Comparison of ENCODE assay signal across 9 cellular contexts in the genomic region with DNA sequence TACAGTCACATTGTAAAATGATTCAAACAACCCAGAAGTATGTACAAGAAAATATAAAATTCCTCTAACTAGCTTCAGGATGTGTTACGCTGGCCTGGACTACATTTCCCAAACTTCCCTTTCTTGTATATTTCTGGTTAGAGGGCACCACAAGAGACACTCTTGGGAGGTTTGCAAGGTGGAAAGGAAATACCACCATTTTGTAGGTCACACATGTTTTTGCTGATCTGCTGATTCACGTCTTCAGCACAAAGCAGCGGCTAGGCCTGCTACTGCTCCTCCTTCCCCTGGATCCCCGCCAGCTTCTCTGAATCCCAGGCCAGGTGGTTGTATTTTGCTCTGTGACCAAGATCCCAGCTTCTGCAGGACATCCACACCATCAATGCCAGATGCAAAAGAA.
DNase-seq lines count a peak whose midpoint lies in the region; ATAC-seq and TF ChIP-seq lines count a peak whose summit lies in the region.
"Had no signal": no experiment of that assay in that cellular context is flagged by ENCODE, and none has a peak within 500 bp of the region (broad histone marks: within the 10 kb centered on the region; RNA-seq: fewer than 3 reads in every experiment).

No MANE protein-coding gene starts in this region.

- H3K4me3 ChIP-seq in DND-41 (ENCODE audit: low read depth in 1 of 2, low read length in 2 of 2) (no peak overlapping the region), esophagus muscularis mucosa (no peak overlapping the region)
- no peak overlapping the region for H3K4me3 ChIP-seq in CD8-positive, alpha-beta T cell (ENCODE audit: low read depth, low read length)

- no peak overlapping the region for H3K4me2 ChIP-seq in DND-41 (ENCODE audit: insufficient read depth, low read length)
- H3K4me2 ChIP-seq: KMS-11 had no signal

- TF ChIP-seq EP300 in esophagus muscularis mucosa (IDR thresholded peaks at IDR 0.05), result no peak

- intact Hi-C loops in esophagus muscularis mucosa (cut with DNase I), result no loop called here
- intact Hi-C loops in CD8-positive, alpha-beta T cell (cut with DNase I, micrococcal nuclease), result no loop called here

- H3K36me3 ChIP-seq in DND-41 (ENCODE audit: insufficient read depth, low read length) (no peaks in the 10 kb centered on the region), esophagus muscularis mucosa (peaks cover 4 to 17% (median 12%) of the 10 kb centered on the region in 4 donors)
- no peaks in the 10 kb centered on the region for H3K36me3 ChIP-seq in CD8-positive, alpha-beta T cell (ENCODE audit: insufficient read depth, low read length)

- H3K4me1 ChIP-seq in DND-41 (ENCODE audit: insufficient read depth, low read length) (no peaks in the 10 kb centered on the region), esophagus muscularis mucosa (peaks cover 0 to 27% (median 22%) of the 10 kb centered on the region in 4 donors)
- no peaks in the 10 kb centered on the region for H3K4me1 ChIP-seq in CD8-positive, alpha-beta T cell (ENCODE audit: insufficient read depth, low read length)

- H3K27me3 Mint-ChIP-seq in CD8-positive, alpha-beta T cell (ENCODE audit: low read depth), result no peaks in the 10 kb centered on the region
- H3K27me3 Mint-ChIP-seq in osteocyte (ENCODE audit: unreplicated experiment), result no peaks in the 10 kb centered on the region

- H3K4me3 Mint-ChIP-seq in CD8-positive, alpha-beta T cell, result no peak overlapping the region
- no peak overlapping the region for H3K4me3 Mint-ChIP-seq in osteocyte (ENCODE audit: unreplicated experiment)

- peaks cover 7% of the 10 kb centered on the region for H3K36me3 Mint-ChIP-seq in CD8-positive, alpha-beta T cell
- H3K36me3 Mint-ChIP-seq in osteocyte (ENCODE audit: unreplicated experiment), result peaks cover 8% of the 10 kb centered on the region

- no peaks in the 10 kb centered on the region for H3K27me3 ChIP-seq in DND-41 (ENCODE audit: insufficient read depth, low read length, poor library complexity)
- no peaks in the 10 kb centered on the region for H3K27me3 ChIP-seq in esophagus muscularis mucosa
- no peaks in the 10 kb centered on the region for H3K27me3 ChIP-seq in CD8-positive, alpha-beta T cell (ENCODE audit: insufficient read depth, low read length)

- ATAC-seq in DND-41 (ENCODE audit: insufficient read depth, low read depth) (peak; percentile 37; the same call in 1 of the 3 replicates), GM18511 (IDR thresholded peaks at IDR 0.05; ENCODE audit: unreplicated experiment) (no peak)
- no peak for ATAC-seq in CD8-positive, alpha-beta T cell

- no peaks in the 10 kb centered on the region for H3K79me2 ChIP-seq in DND-41 (ENCODE audit: insufficient read depth, low read length)

- TF ChIP-seq CTCF in DND-41 (IDR thresholded peaks at IDR 0.05; ENCODE audit: borderline replicate concordance, extremely low read depth, low read length, poor library complexity, severe bottlenecking), result no peak
- no peak for TF ChIP-seq CTCF in esophagus muscularis mucosa (IDR thresholded peaks at IDR 0.05)
- TF ChIP-seq CTCF in CD8-positive, alpha-beta T cell (IDR thresholded peaks at IDR 0.05), result no peak
- no peak for TF ChIP-seq CTCF in osteocyte (IDR thresholded peaks at IDR 0.05)

- DNase-seq in DND-41, result no peak
- peak; percentile 85 for DNase-seq in NCI-H2029 treated with DMSO at 0.1 percent for 48 hours (lab: John Stamatoyannopoulos, UW)
- peak; percentile 68 for DNase-seq in astrocyte of the hippocampus (ENCODE audit: low read depth, low spot score)
- DNase-seq in myocyte (ENCODE audit: low read depth), result peak; percentile 44
- no peak for DNase-seq in esophagus muscularis mucosa (ENCODE audit: extremely low spot score)
- DNase-seq in CD8-positive, alpha-beta T cell, result no peak
- no peak for DNase-seq in osteocyte (ENCODE audit: extremely low spot score, unreplicated experiment)

- 59% methylated on average over 4 of the region's 4 CpGs for WGBS in esophagus muscularis mucosa

- H3K27ac ChIP-seq in DND-41 (ENCODE audit: low read length), result no peak overlapping the region
- peak overlapping the region in 1 of 4 donors; percentile 3 for H3K27ac ChIP-seq in esophagus muscularis mucosa (replicated peaks in 1 of 4)
- H3K27ac ChIP-seq in CD8-positive, alpha-beta T cell (ENCODE audit: low read depth, low read length), result no peak overlapping the region
- H3K27ac ChIP-seq: KMS-11 had no signal

- CTCF ChIA-PET in CD8-positive, alpha-beta T cell (lab: Charles Lee), result no interaction called here

- peaks cover 3% of the 10 kb centered on the region for H3K9me3 Mint-ChIP-seq in CD8-positive, alpha-beta T cell
- no peaks in the 10 kb centered on the region for H3K9me3 Mint-ChIP-seq in osteocyte (ENCODE audit: unreplicated experiment)

- no peak for TF ChIP-seq POLR2A in esophagus muscularis mucosa (IDR thresholded peaks at IDR 0.05; ENCODE audit: low read depth)

- no peaks in the 10 kb centered on the region for H4K20me1 ChIP-seq in DND-41 (ENCODE audit: insufficient read depth, low read length)

- no peak overlapping the region for H3K9ac ChIP-seq in DND-41 (ENCODE audit: low read depth, low read length)
- H3K9ac ChIP-seq: KMS-11 had no signal

- H3K9me3 ChIP-seq in DND-41 (ENCODE audit: insufficient read depth, low read length, severe bottlenecking), result no peaks in the 10 kb centered on the region
- no peaks in the 10 kb centered on the region for H3K9me3 ChIP-seq in esophagus muscularis mucosa
- H3K9me3 ChIP-seq in CD8-positive, alpha-beta T cell (ENCODE audit: low read length), result no peaks in the 10 kb centered on the region

- no peak overlapping the region for H3K27ac Mint-ChIP-seq in CD8-positive, alpha-beta T cell
- no peak overlapping the region for H3K27ac Mint-ChIP-seq in osteocyte (ENCODE audit: unreplicated experiment)

- no peak overlapping the region for H2AFZ ChIP-seq in DND-41 (ENCODE audit: low read depth, low read length)

- POLR2A ChIA-PET in CD8-positive, alpha-beta T cell (lab: Charles Lee), result no interaction called here

- no peaks in the 10 kb centered on the region for H3K4me1 Mint-ChIP-seq in CD8-positive, alpha-beta T cell (ENCODE audit: low read depth)
- H3K4me1 Mint-ChIP-seq in osteocyte (ENCODE audit: unreplicated experiment), result peaks cover 27% of the 10 kb centered on the region

Comparison
In these comparisons a context has a peak if more than half of its experiments do, and no peak if none do; other contexts are left out.
1. DNase-seq: peak in NCI-H2029 treated with DMSO at 0.1 percent for 48 hours (single experiment), astrocyte of the hippocampus (single experiment) and myocyte (single experiment); none in DND-41 (single experiment), esophagus muscularis mucosa (single experiment), CD8-positive, alpha-beta T cell (0 of 7) and osteocyte (single experiment).